1 cellular context compared by ENCODE assay signal in genomic region chr12:131458931-131459575, GRCh38.
TF ChIP-seq lines count a peak whose summit lies in the region.

No MANE protein-coding gene starts in this region.

TF ChIP-seq in H1, 55 proteins besides CTCF, POLR2A, EP300 and RAD21 (continued from another document):
- TF ChIP-seq, protein P1, sequence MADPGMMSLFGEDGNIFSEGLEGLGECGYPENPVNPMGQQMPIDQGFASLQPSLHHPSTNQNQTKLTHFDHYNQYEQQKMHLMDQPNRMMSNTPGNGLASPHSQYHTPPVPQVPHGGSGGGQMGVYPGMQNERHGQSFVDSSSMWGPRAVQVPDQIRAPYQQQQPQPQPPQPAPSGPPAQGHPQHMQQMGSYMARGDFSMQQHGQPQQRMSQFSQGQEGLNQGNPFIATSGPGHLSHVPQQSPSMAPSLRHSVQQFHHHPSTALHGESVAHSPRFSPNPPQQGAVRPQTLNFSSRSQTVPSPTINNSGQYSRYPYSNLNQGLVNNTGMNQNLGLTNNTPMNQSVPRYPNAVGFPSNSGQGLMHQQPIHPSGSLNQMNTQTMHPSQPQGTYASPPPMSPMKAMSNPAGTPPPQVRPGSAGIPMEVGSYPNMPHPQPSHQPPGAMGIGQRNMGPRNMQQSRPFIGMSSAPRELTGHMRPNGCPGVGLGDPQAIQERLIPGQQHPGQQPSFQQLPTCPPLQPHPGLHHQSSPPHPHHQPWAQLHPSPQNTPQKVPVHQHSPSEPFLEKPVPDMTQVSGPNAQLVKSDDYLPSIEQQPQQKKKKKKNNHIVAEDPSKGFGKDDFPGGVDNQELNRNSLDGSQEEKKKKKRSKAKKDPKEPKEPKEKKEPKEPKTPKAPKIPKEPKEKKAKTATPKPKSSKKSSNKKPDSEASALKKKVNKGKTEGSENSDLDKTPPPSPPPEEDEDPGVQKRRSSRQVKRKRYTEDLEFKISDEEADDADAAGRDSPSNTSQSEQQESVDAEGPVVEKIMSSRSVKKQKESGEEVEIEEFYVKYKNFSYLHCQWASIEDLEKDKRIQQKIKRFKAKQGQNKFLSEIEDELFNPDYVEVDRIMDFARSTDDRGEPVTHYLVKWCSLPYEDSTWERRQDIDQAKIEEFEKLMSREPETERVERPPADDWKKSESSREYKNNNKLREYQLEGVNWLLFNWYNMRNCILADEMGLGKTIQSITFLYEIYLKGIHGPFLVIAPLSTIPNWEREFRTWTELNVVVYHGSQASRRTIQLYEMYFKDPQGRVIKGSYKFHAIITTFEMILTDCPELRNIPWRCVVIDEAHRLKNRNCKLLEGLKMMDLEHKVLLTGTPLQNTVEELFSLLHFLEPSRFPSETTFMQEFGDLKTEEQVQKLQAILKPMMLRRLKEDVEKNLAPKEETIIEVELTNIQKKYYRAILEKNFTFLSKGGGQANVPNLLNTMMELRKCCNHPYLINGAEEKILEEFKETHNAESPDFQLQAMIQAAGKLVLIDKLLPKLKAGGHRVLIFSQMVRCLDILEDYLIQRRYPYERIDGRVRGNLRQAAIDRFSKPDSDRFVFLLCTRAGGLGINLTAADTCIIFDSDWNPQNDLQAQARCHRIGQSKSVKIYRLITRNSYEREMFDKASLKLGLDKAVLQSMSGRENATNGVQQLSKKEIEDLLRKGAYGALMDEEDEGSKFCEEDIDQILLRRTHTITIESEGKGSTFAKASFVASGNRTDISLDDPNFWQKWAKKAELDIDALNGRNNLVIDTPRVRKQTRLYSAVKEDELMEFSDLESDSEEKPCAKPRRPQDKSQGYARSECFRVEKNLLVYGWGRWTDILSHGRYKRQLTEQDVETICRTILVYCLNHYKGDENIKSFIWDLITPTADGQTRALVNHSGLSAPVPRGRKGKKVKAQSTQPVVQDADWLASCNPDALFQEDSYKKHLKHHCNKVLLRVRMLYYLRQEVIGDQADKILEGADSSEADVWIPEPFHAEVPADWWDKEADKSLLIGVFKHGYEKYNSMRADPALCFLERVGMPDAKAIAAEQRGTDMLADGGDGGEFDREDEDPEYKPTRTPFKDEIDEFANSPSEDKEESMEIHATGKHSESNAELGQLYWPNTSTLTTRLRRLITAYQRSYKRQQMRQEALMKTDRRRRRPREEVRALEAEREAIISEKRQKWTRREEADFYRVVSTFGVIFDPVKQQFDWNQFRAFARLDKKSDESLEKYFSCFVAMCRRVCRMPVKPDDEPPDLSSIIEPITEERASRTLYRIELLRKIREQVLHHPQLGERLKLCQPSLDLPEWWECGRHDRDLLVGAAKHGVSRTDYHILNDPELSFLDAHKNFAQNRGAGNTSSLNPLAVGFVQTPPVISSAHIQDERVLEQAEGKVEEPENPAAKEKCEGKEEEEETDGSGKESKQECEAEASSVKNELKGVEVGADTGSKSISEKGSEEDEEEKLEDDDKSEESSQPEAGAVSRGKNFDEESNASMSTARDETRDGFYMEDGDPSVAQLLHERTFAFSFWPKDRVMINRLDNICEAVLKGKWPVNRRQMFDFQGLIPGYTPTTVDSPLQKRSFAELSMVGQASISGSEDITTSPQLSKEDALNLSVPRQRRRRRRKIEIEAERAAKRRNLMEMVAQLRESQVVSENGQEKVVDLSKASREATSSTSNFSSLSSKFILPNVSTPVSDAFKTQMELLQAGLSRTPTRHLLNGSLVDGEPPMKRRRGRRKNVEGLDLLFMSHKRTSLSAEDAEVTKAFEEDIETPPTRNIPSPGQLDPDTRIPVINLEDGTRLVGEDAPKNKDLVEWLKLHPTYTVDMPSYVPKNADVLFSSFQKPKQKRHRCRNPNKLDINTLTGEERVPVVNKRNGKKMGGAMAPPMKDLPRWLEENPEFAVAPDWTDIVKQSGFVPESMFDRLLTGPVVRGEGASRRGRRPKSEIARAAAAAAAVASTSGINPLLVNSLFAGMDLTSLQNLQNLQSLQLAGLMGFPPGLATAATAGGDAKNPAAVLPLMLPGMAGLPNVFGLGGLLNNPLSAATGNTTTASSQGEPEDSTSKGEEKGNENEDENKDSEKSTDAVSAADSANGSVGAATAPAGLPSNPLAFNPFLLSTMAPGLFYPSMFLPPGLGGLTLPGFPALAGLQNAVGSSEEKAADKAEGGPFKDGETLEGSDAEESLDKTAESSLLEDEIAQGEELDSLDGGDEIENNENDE (IDR thresholded peaks at IDR 0.05; ENCODE audit: insufficient replicate concordance, low read length) = no peak
- TF ChIP-seq GABPA (IDR thresholded peaks at IDR 0.05; ENCODE audit: borderline replicate concordance, insufficient read depth, low read length) = no peak
- no peak for TF ChIP-seq TBP (IDR thresholded peaks at IDR 0.05; ENCODE audit: low read depth, low read length)
- no peak for TF ChIP-seq RXRA (IDR thresholded peaks at IDR 0.05; ENCODE audit: insufficient read depth, low read depth, low read length)
- no peak for TF ChIP-seq EZH2 (IDR thresholded peaks at IDR 0.05; ENCODE audit: low read depth, low read length, severe bottlenecking)
- no peak for TF ChIP-seq NANOG (IDR thresholded peaks at IDR 0.05; ENCODE audit: insufficient read depth, low read depth, low read length, poor library complexity, severe bottlenecking)
- no peak for TF ChIP-seq JUND (IDR thresholded peaks at IDR 0.05; ENCODE audit: low read length)
TF ChIP-seq in H1: peak in this region for 0.
